Comparison of ENCODE assay signal across 9 cellular contexts in genomic region chr10:35563266-35563891, GRCh38. TPM values are rescaled to one million over a fixed set of nuclear protein-coding genes. Genes with fewer than 3 reads are reported as not detected.
DNase-seq lines count a peak whose midpoint lies in the region; ATAC-seq lines count a peak whose summit lies in the region.
"Had no signal": no experiment of that assay in that cellular context is flagged by ENCODE, and none has a peak within 500 bp of the region (broad histone marks: within the 10 kb centered on the region; RNA-seq: fewer than 3 reads in every experiment).

No MANE protein-coding gene starts in this region.

- H3K9me3 Mint-ChIP-seq in T-helper 2 cell treated with Interferon-gamma antibody and Interleukin-4, amounts not matched to agents 5 μg/mL and 100 μg/mL, for 36 hours: no peaks in the 10 kb centered on the region
- H3K9me3 Mint-ChIP-seq: T-helper 1 cell treated with Interleukin-12 subunit alpha and Interleukin-12 subunit beta and Interleukin-4 antibody, amounts not matched to agents 30 μg/mL and 1 μg/mL, for 36 hours had no signal

- peaks cover 3% of the 10 kb centered on the region for H3K4me1 Mint-ChIP-seq in T-helper 2 cell treated with Interferon-gamma antibody and Interleukin-4, amounts not matched to agents 5 μg/mL and 100 μg/mL, for 36 hours (ENCODE audit: low read depth)

- ATAC-seq in GM21526 (IDR thresholded peaks at IDR 0.05; ENCODE audit: low FRiP score, unreplicated experiment) (peak; percentile 76), GM19397 (IDR thresholded peaks at IDR 0.05; ENCODE audit: unreplicated experiment) (no peak)

- H3K4me3 Mint-ChIP-seq in T-helper 2 cell treated with Interferon-gamma antibody and Interleukin-4, amounts not matched to agents 5 μg/mL and 100 μg/mL, for 36 hours: no peak overlapping the region
- H3K4me3 Mint-ChIP-seq: T-helper 1 cell treated with Interleukin-12 subunit alpha and Interleukin-12 subunit beta and Interleukin-4 antibody, amounts not matched to agents 30 μg/mL and 1 μg/mL, for 36 hours had no signal

- peaks cover 3% of the 10 kb centered on the region for H3K36me3 Mint-ChIP-seq in T-helper 2 cell treated with Interferon-gamma antibody and Interleukin-4, amounts not matched to agents 5 μg/mL and 100 μg/mL, for 36 hours (ENCODE audit: low read depth)

- in situ Hi-C loops in Caki2 (cut with HindIII; ENCODE audit: low pct_unique_long_range_greater_than_20kb, low sequenced_read_pairs): no loop called here

- no peak overlapping the region for H3K27ac Mint-ChIP-seq in T-helper 2 cell treated with Interferon-gamma antibody and Interleukin-4, amounts not matched to agents 5 μg/mL and 100 μg/mL, for 36 hours
- H3K27ac Mint-ChIP-seq: T-helper 1 cell treated with Interleukin-12 subunit alpha and Interleukin-12 subunit beta and Interleukin-4 antibody, amounts not matched to agents 30 μg/mL and 1 μg/mL, for 36 hours had no signal

- DNase-seq in Caki2 (ENCODE audit: low read depth): peak; percentile 43
- DNase-seq in NCI-H1092 treated with DMSO at 0.1 percent for 48 hours (lab: John Stamatoyannopoulos, UW): peak; percentile 47
- DNase-seq in T-helper 2 cell treated with Interferon-gamma antibody and Interleukin-4, amounts not matched to agents 5 μg/mL and 100 μg/mL, for 36 hours (ENCODE audit: low spot score): peak; percentile 23
- peak; percentile 19 for DNase-seq in central memory CD4-positive, alpha-beta T cell
- peak; percentile 77 for DNase-seq in kidney glomerular epithelial cell (lab: John Stamatoyannopoulos, UW)
- DNase-seq in stimulated activated CD4-positive, alpha-beta T cell treated with anti-CD3 and anti-CD28 coated beads, TNF-alpha, amount 100 ng/mL, for 24 hours (ENCODE audit: low read depth in 3 of 3): peak; percentile 6 to 37 (median 28)

- no peaks in the 10 kb centered on the region for H3K27me3 Mint-ChIP-seq in T-helper 2 cell treated with Interferon-gamma antibody and Interleukin-4, amounts not matched to agents 5 μg/mL and 100 μg/mL, for 36 hours (ENCODE audit: low read depth)

RNA-seq across cellular contexts. Expression of gene GJD4, which starts 41.8 kb away (rescaled TPM):
- total RNA-seq in Caki2 (2014; rRNA removed; shearing (Covaris generic); ENCODE audit: low replicate concordance): not detected in 2 replicates

Comparison
In these comparisons a context has a peak if more than half of its experiments do, and no peak if none do; other contexts are left out.
1. DNase-seq: peak in every context shown above with its lines; median percentile 77 in kidney glomerular epithelial cell; 47 in NCI-H1092 treated with DMSO at 0.1 percent for 48 hours; 43 in Caki2; 28 in stimulated activated CD4-positive, alpha-beta T cell treated with anti-CD3 and anti-CD28 coated beads, TNF-alpha, amount 100 ng/mL, for 24 hours; 23 in T-helper 2 cell treated with Interferon-gamma antibody and Interleukin-4, amounts not matched to agents 5 μg/mL and 100 μg/mL, for 36 hours; 19 in central memory CD4-positive, alpha-beta T cell.